In the genomic region with DNA sequence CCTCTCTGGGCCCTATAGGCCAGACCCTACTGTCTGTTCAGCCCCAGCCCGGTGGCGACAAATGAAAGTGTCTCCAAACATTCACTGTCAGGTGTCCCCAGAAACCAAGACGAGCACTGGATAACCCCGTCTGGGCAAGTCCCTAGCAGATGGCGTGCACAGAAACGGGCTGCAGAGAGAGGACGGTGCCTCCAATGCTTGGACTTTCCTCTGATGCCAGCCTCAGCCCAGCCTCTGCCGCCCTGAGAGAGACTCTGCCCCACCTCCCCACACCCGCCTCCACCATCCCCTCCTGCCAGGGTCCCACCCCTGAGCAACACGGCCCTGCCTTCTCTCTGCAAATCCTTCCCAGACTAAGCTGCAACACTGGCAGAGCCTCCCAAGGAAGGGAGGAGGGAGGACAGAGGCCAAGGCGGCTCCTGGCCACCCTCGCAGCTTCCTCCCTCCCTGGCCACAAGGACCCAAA, we compare ENCODE assay signal across 11 cellular contexts. TPM values are rescaled to one million over a fixed set of nuclear protein-coding genes. Genes with fewer than 3 reads are reported as not detected.
DNase-seq lines count a peak whose midpoint lies in the region; ATAC-seq, FAIRE-seq and TF ChIP-seq lines count a peak whose summit lies in the region.
"Had no signal": no experiment of that assay in that cellular context is flagged by ENCODE, and none has a peak within 500 bp of the region (broad histone marks: within the 10 kb centered on the region; RNA-seq: fewer than 3 reads in every experiment).

No MANE protein-coding gene starts in this region.

- H3K9ac ChIP-seq in HepG2 (ENCODE audit: insufficient read depth, low read depth, low read length) (no peak overlapping the region), Karpas-422 (ENCODE audit: low read length) (no peak overlapping the region)

- H3K9me3 ChIP-seq in HepG2 (ENCODE audit: low read length) (no peaks in the 10 kb centered on the region), right lobe of liver (no peaks in the 10 kb centered on the region), T-helper 17 cell (ENCODE audit: control insufficient read depth, low read length, poor library complexity, severe bottlenecking) (no peaks in the 10 kb centered on the region), Karpas-422 (ENCODE audit: low read length) (no peaks in the 10 kb centered on the region), adrenal gland (replicated peaks in 1 of 3) (no peaks in the 10 kb centered on the region)

- BruUV-seq in HepG2 (replicated peaks; lab: Mats Ljungman, UMichigan), result no TSS peak

- POLR2A ChIA-PET in HepG2 (lab: Yijun Ruan, JAX), result no interaction called here

- no peak for TF ChIP-seq POLR2A in HepG2 (IDR thresholded peaks at IDR 0.05; ENCODE audit: insufficient read depth in 1 of 2, low read depth in 2 of 2, low read length in 2 of 2)
- TF ChIP-seq POLR2A in right lobe of liver (IDR thresholded peaks at IDR 0.05), result no peak
- no peak for TF ChIP-seq POLR2A in adrenal gland (IDR thresholded peaks at IDR 0.05)

- H3K36me3 ChIP-seq in HepG2 (replicated peaks in 1 of 2; ENCODE audit: control insufficient read depth in 1 of 2, insufficient read depth in 2 of 2, low read length in 2 of 2), result no peaks in the 10 kb centered on the region
- no peaks in the 10 kb centered on the region for H3K36me3 ChIP-seq in right lobe of liver
- no peaks in the 10 kb centered on the region for H3K36me3 ChIP-seq in Karpas-422 (ENCODE audit: insufficient read depth, low read length)
- no peaks in the 10 kb centered on the region for H3K36me3 ChIP-seq in adrenal gland (replicated peaks in 1 of 2)

- intact Hi-C loops in HepG2 (cut with micrococcal nuclease; ENCODE audit: unreplicated experiment) (no loop called here), right lobe of liver (cut with DNase I) (no loop called here), left ventricle myocardium superior (cut with micrococcal nuclease) (no loop called here), adrenal gland (cut with DNase I) (no loop called here)

- DNase-seq in HepG2 (ENCODE audit: low spot score) (no peak), right lobe of liver (no peak), T-helper 17 cell (no peak), left ventricle myocardium superior (peak; percentile 58), EL (no peak), Karpas-422 (no peak), adrenal gland (no peak)

- H3K4me3 ChIP-seq in HepG2 (replicated peaks in 1 of 3; ENCODE audit: insufficient read depth in 1 of 3, low read depth in 2 of 3, low read length in 3 of 3) (peak overlapping the region in 1 of 3 experiments; percentile 71; a peak in 1 of 6 replicates), right lobe of liver (no peak overlapping the region), Karpas-422 (ENCODE audit: low read length) (no peak overlapping the region), adrenal gland (no peak overlapping the region)

- TF ChIP-seq EP300 in HepG2 (IDR thresholded peaks at IDR 0.05; ENCODE audit: low read depth in 2 of 2, low read length in 2 of 2) (no peak), HepG2 (CRISPR knock-in tag; IDR thresholded peaks at IDR 0.05; ENCODE audit: borderline replicate concordance) (no peak)

- H2AFZ ChIP-seq in HepG2 (ENCODE audit: low read length) (no peak overlapping the region), Karpas-422 (ENCODE audit: low read length) (no peak overlapping the region)

- H3K4me1 ChIP-seq in HepG2 (ENCODE audit: insufficient read depth, low read length) (peaks cover 83% of the 10 kb centered on the region), right lobe of liver (peaks cover 0 to 4% (median 0%) of the 10 kb centered on the region in 4 donors), Karpas-422 (ENCODE audit: low read length) (peaks cover 12% of the 10 kb centered on the region), adrenal gland (replicated peaks in 1 of 2) (peaks cover 0 to 25% of the 10 kb centered on the region in 2 donors)

- peaks cover 44% of the 10 kb centered on the region for H3K4me1 Mint-ChIP-seq in T-helper 17 cell

- peak overlapping the region; percentile 93 for H3K27ac Mint-ChIP-seq in T-helper 17 cell

- TF ChIP-seq RAD21 in HepG2 (CRISPR knock-in tag; IDR thresholded peaks at IDR 0.05), result no peak

- H3K27ac ChIP-seq in HepG2 (ENCODE audit: extremely low read length, insufficient read depth, low read length), result no peak overlapping the region
- peak overlapping the region in 1 of 3 donors; percentile 40 for H3K27ac ChIP-seq in right lobe of liver
- no peak overlapping the region for H3K27ac ChIP-seq in Karpas-422 (ENCODE audit: low read length)
- H3K27ac ChIP-seq in adrenal gland, result peak overlapping the region in 1 of 5 donors; percentile 82

- H3K27me3 ChIP-seq in HepG2 (ENCODE audit: control insufficient read depth in 1 of 2, insufficient read depth in 2 of 2, low read length in 2 of 2) (peaks cover 12 to 84% of the 10 kb centered on the region in 2 experiments; a peak in 4 of 5 replicates), right lobe of liver (no peaks in the 10 kb centered on the region), Karpas-422 (ENCODE audit: low read length) (no peaks in the 10 kb centered on the region), adrenal gland (no peaks in the 10 kb centered on the region)

- H4K20me1 ChIP-seq in HepG2 (ENCODE audit: insufficient read depth, low read length) (no peaks in the 10 kb centered on the region), Karpas-422 (ENCODE audit: insufficient read depth, low read depth, low read length) (no peaks in the 10 kb centered on the region)

- ATAC-seq in HepG2 (peak; percentile 1; the same call in 1 of the 3 replicates), right lobe of liver (no peak), T-helper 17 cell (peak; percentile 22), left ventricle myocardium superior (peak; percentile 45), HG03196 (IDR thresholded peaks at IDR 0.05; ENCODE audit: unreplicated experiment) (no peak)

- 0% methylated on average over 2 of the region's 12 CpGs for WGBS in HepG2 (ENCODE audit: low lambda C conversion rate)
- no CpG with 5 or more reads among the region's 12 CpGs for WGBS in right lobe of liver (ENCODE audit: insufficient coverage, low coverage, low lambda C conversion rate, missing lambda C conversion rate)
- 20 to 52% (median 49%) methylated on average over 2 to 12 of the region's 12 CpGs for WGBS in adrenal gland, 4 donors

- no peaks in the 10 kb centered on the region for H3K27me3 Mint-ChIP-seq in T-helper 17 cell

- peak overlapping the region; percentile 86 for H3K4me3 Mint-ChIP-seq in T-helper 17 cell

- no peaks in the 10 kb centered on the region for H3K36me3 Mint-ChIP-seq in T-helper 17 cell (ENCODE audit: low read depth)

- no peak for FAIRE-seq in HepG2 (lab: Jason Lieb, UNC)

- CTCF ChIA-PET in HepG2 (lab: Yijun Ruan, JAX; ENCODE audit: low intra/inter-chr PET ratio, low total read pairs), result no interaction called here

- in situ Hi-C loops in HepG2 (cut with HindIII; ENCODE audit: extremely low pct_ligation_motif_present, low pct_unique_long_range_greater_than_20kb), result no loop called here

- no peaks in the 10 kb centered on the region for H3K79me2 ChIP-seq in HepG2 (ENCODE audit: insufficient read depth, low read length)
- no peaks in the 10 kb centered on the region for H3K79me2 ChIP-seq in Karpas-422 (ENCODE audit: low read length)

- H3K4me2 ChIP-seq in HepG2 (ENCODE audit: low read depth, low read length) (peak overlapping the region; percentile 83), Karpas-422 (ENCODE audit: low read depth, low read length, poor library complexity, severe bottlenecking) (no peak overlapping the region)

- H3K9me2 ChIP-seq in Karpas-422 (replicated peaks; ENCODE audit: insufficient read depth, low read length), result no peaks in the 10 kb centered on the region

- no peak for TF ChIP-seq CTCF in HepG2 (CRISPR knock-in tag; IDR thresholded peaks at IDR 0.05)
- no peak for TF ChIP-seq CTCF in right lobe of liver (IDR thresholded peaks at IDR 0.05)
- no peak for TF ChIP-seq CTCF in adrenal gland (IDR thresholded peaks at IDR 0.05)

RNA-seq across cellular contexts. Expression of a gene that starts 7.4 kb away (rescaled TPM):
- total RNA-seq in HepG2 (2016; rRNA removed; fragmentation: Illumina TruSeq; extraction: Trizol) (0.44 TPM in 1 of 2 replicates, not detected in the other), right lobe of liver (1 to 10 TPM; 1.0 to 4.3 (median 1.7) TPM), T-helper 17 cell (100 to 1,000 TPM; 110 to 116 TPM), left ventricle myocardium superior (6.4 TPM), adrenal gland (10 to 100 TPM in 6 of 8 donors, 1 to 10 TPM in 2; 4.7 to 26.1 (median 14.3) TPM)
- total RNA-seq in HepG2 (2016; cell fraction: cytosol; rRNA removed; fragmentation: Illumina TruSeq; extraction: Trizol; ENCODE audit: low read depth), result not detected in 2 replicates
- total RNA-seq in HepG2 (2016; cell fraction: insoluble cytoplasmic fraction; rRNA removed; fragmentation: Illumina TruSeq; extraction: Trizol), result 0.18 and 0.80 TPM in 2 replicates
- 0.22 and 0.24 TPM in 2 replicates for total RNA-seq in HepG2 (2016; cell fraction: membrane; rRNA removed; fragmentation: Illumina TruSeq; extraction: Trizol)
- total RNA-seq in HepG2 (2016; cell fraction: nucleus; rRNA removed; fragmentation: Illumina TruSeq; extraction: Trizol), result 0.19 and 0.81 TPM in 2 replicates
- polyA plus RNA-seq in HepG2 (2011; rRNA removed) (1.5 and 1.6 TPM in 2 replicates), adrenal gland (10 to 100 TPM in 2 of 3 donors, 1 to 10 TPM in 1; 1.4 to 20.7 (median 15.5) TPM)
- 1.1 and 2.1 TPM in 2 replicates for polyA plus RNA-seq in HepG2 (2011; cell fraction: cytosol; rRNA removed)
- polyA plus RNA-seq in HepG2 (2011; cell fraction: nucleus; rRNA removed), result 3.6 and 4.6 TPM in 2 replicates
- 0.72 and 1.2 TPM in 2 replicates for polyA plus RNA-seq in HepG2 (2012)
- polyA plus RNA-seq in HepG2 (2016; cell fraction: cytosol; fragmentation: Illumina TruSeq; extraction: Trizol; ENCODE audit: low read depth), result 0.07 and 0.11 TPM in 2 replicates
- polyA plus RNA-seq in HepG2 (2016; cell fraction: insoluble cytoplasmic fraction; fragmentation: Illumina TruSeq; extraction: Trizol; ENCODE audit: low read depth), result 0.16 TPM in 1 of 2 replicates, not detected in the other
- polyA plus RNA-seq in HepG2 (2016; cell fraction: membrane; fragmentation: Illumina TruSeq; extraction: Trizol; ENCODE audit: low read depth), result 0.12 and 0.18 TPM in 2 replicates
- polyA plus RNA-seq in HepG2 (2016; cell fraction: nucleus; fragmentation: Illumina TruSeq; extraction: Trizol; ENCODE audit: insufficient read depth, low read depth), result 0.70 and 1.00 TPM in 2 replicates
- 3.4 and 11.1 TPM in 2 replicates for polyA minus RNA-seq in HepG2 (2011; rRNA and poly(A)+ RNA removed; ENCODE audit: low replicate concordance)
- polyA minus RNA-seq in HepG2 (2011; cell fraction: cytosol; rRNA and poly(A)+ RNA removed), result 1.5 TPM in 2 replicates
- 2.4 and 4.6 TPM in 2 replicates for polyA minus RNA-seq in HepG2 (2011; cell fraction: nucleus; rRNA and poly(A)+ RNA removed)
- total RNA-seq in Karpas-422 (2014; rRNA removed; shearing (Covaris generic); ENCODE audit: low replicate concordance), result 0.07 and 0.19 TPM in 2 replicates

RNA-seq across cellular contexts. Expression of a gene that starts 36.0 kb away (rescaled TPM):
- total RNA-seq in HepG2 (2016; rRNA removed; fragmentation: Illumina TruSeq; extraction: Trizol), result not detected in 2 replicates
- not detected in 2 replicates for total RNA-seq in HepG2 (2016; cell fraction: cytosol; rRNA removed; fragmentation: Illumina TruSeq; extraction: Trizol; ENCODE audit: low read depth)
- not detected in 2 replicates for total RNA-seq in HepG2 (2016; cell fraction: insoluble cytoplasmic fraction; rRNA removed; fragmentation: Illumina TruSeq; extraction: Trizol)
- not detected in 2 replicates for total RNA-seq in HepG2 (2016; cell fraction: membrane; rRNA removed; fragmentation: Illumina TruSeq; extraction: Trizol)
- not detected in 2 replicates for total RNA-seq in HepG2 (2016; cell fraction: nucleus; rRNA removed; fragmentation: Illumina TruSeq; extraction: Trizol)
- not detected in 2 replicates for polyA plus RNA-seq in HepG2 (2011; rRNA removed)
- polyA plus RNA-seq in HepG2 (2011; cell fraction: cytosol; rRNA removed), result not detected in 2 replicates
- polyA plus RNA-seq in HepG2 (2011; cell fraction: nucleus; rRNA removed), result not detected in 2 replicates
- polyA plus RNA-seq in HepG2 (2012), result not detected in 2 replicates
- polyA plus RNA-seq in HepG2 (2016; cell fraction: cytosol; fragmentation: Illumina TruSeq; extraction: Trizol; ENCODE audit: low read depth), result not detected in 2 replicates
- not detected in 2 replicates for polyA plus RNA-seq in HepG2 (2016; cell fraction: insoluble cytoplasmic fraction; fragmentation: Illumina TruSeq; extraction: Trizol; ENCODE audit: low read depth)
- polyA plus RNA-seq in HepG2 (2016; cell fraction: membrane; fragmentation: Illumina TruSeq; extraction: Trizol; ENCODE audit: low read depth), result not detected in 2 replicates
- not detected in 2 replicates for polyA plus RNA-seq in HepG2 (2016; cell fraction: nucleus; fragmentation: Illumina TruSeq; extraction: Trizol; ENCODE audit: insufficient read depth, low read depth)
- polyA minus RNA-seq in HepG2 (2011; rRNA and poly(A)+ RNA removed; ENCODE audit: low replicate concordance), result not detected in 2 replicates
- polyA minus RNA-seq in HepG2 (2011; cell fraction: cytosol; rRNA and poly(A)+ RNA removed), result not detected in 2 replicates
- not detected in 2 replicates for polyA minus RNA-seq in HepG2 (2011; cell fraction: nucleus; rRNA and poly(A)+ RNA removed)
- total RNA-seq in right lobe of liver, result not detected
- not detected for total RNA-seq in T-helper 17 cell
- not detected for total RNA-seq in left ventricle myocardium superior
- total RNA-seq in Karpas-422 (2014; rRNA removed; shearing (Covaris generic); ENCODE audit: low replicate concordance), result not detected in 2 replicates
- total RNA-seq in adrenal gland, result not detected
- not detected for polyA plus RNA-seq in adrenal gland
- total RNA-seq: Daoy, kidney epithelial cell, urinary bladder had no signal
- polyA plus RNA-seq: urinary bladder had no signal

RNA-seq across cellular contexts. Expression of a gene that starts 43.1 kb away (rescaled TPM):
- total RNA-seq in HepG2 (2016; rRNA removed; fragmentation: Illumina TruSeq; extraction: Trizol) (16.7 and 20.3 TPM in 2 replicates), right lobe of liver (10 to 100 TPM; 11.1 to 25.9 (median 14.8) TPM), T-helper 17 cell (10 to 100 TPM; 19.5 to 20.5 TPM), left ventricle myocardium superior (16.5 TPM), adrenal gland (10 to 100 TPM; 45.1 to 88.6 (median 72.4) TPM)
- 3.4 and 3.6 TPM in 2 replicates for total RNA-seq in HepG2 (2016; cell fraction: cytosol; rRNA removed; fragmentation: Illumina TruSeq; extraction: Trizol; ENCODE audit: low read depth)
- total RNA-seq in HepG2 (2016; cell fraction: insoluble cytoplasmic fraction; rRNA removed; fragmentation: Illumina TruSeq; extraction: Trizol), result 13.2 and 21.6 TPM in 2 replicates
- total RNA-seq in HepG2 (2016; cell fraction: membrane; rRNA removed; fragmentation: Illumina TruSeq; extraction: Trizol), result 6.7 and 7.9 TPM in 2 replicates
- 18.7 and 21.1 TPM in 2 replicates for total RNA-seq in HepG2 (2016; cell fraction: nucleus; rRNA removed; fragmentation: Illumina TruSeq; extraction: Trizol)
- polyA plus RNA-seq in HepG2 (2011; rRNA removed) (10.2 and 14.6 TPM in 2 replicates), adrenal gland (100 to 1,000 TPM in 2 of 3 donors, 1 to 10 TPM in 1; 3.7 to 120 (median 101) TPM)
- polyA plus RNA-seq in HepG2 (2011; cell fraction: cytosol; rRNA removed), result 5.0 and 10.7 TPM in 2 replicates
- polyA plus RNA-seq in HepG2 (2011; cell fraction: nucleus; rRNA removed), result 126 and 171 TPM in 2 replicates
- polyA plus RNA-seq in HepG2 (2012), result 10.2 and 14.9 TPM in 2 replicates
- 1.2 and 1.3 TPM in 2 replicates for polyA plus RNA-seq in HepG2 (2016; cell fraction: cytosol; fragmentation: Illumina TruSeq; extraction: Trizol; ENCODE audit: low read depth)
- polyA plus RNA-seq in HepG2 (2016; cell fraction: insoluble cytoplasmic fraction; fragmentation: Illumina TruSeq; extraction: Trizol; ENCODE audit: low read depth), result 10.1 and 12.8 TPM in 2 replicates
- 3.8 and 4.4 TPM in 2 replicates for polyA plus RNA-seq in HepG2 (2016; cell fraction: membrane; fragmentation: Illumina TruSeq; extraction: Trizol; ENCODE audit: low read depth)
- polyA plus RNA-seq in HepG2 (2016; cell fraction: nucleus; fragmentation: Illumina TruSeq; extraction: Trizol; ENCODE audit: insufficient read depth, low read depth), result 43.7 and 48.3 TPM in 2 replicates
- polyA minus RNA-seq in HepG2 (2011; rRNA and poly(A)+ RNA removed; ENCODE audit: low replicate concordance), result 16.2 and 23.5 TPM in 2 replicates
- polyA minus RNA-seq in HepG2 (2011; cell fraction: cytosol; rRNA and poly(A)+ RNA removed), result 7.9 and 8.9 TPM in 2 replicates
- 10.3 and 10.4 TPM in 2 replicates for polyA minus RNA-seq in HepG2 (2011; cell fraction: nucleus; rRNA and poly(A)+ RNA removed)
- total RNA-seq in Karpas-422 (2014; rRNA removed; shearing (Covaris generic); ENCODE audit: low replicate concordance), result 10.5 and 30.1 TPM in 2 replicates

RNA-seq across cellular contexts. Expression of a gene that starts 46.6 kb away (rescaled TPM):
- total RNA-seq in HepG2 (2016; rRNA removed; fragmentation: Illumina TruSeq; extraction: Trizol) (2.5 and 3.0 TPM in 2 replicates), right lobe of liver (1 to 10 TPM; 3.7 to 7.0 (median 4.0) TPM), T-helper 17 cell (1 to 10 TPM; 6.7 to 9.0 TPM), left ventricle myocardium superior (11.9 TPM), adrenal gland (10 to 100 TPM; 12.3 to 33.2 (median 14.7) TPM)
- total RNA-seq in HepG2 (2016; cell fraction: cytosol; rRNA removed; fragmentation: Illumina TruSeq; extraction: Trizol; ENCODE audit: low read depth), result 1.8 and 2.7 TPM in 2 replicates
- 1.6 and 2.7 TPM in 2 replicates for total RNA-seq in HepG2 (2016; cell fraction: insoluble cytoplasmic fraction; rRNA removed; fragmentation: Illumina TruSeq; extraction: Trizol)
- 3.0 and 4.1 TPM in 2 replicates for total RNA-seq in HepG2 (2016; cell fraction: membrane; rRNA removed; fragmentation: Illumina TruSeq; extraction: Trizol)
- total RNA-seq in HepG2 (2016; cell fraction: nucleus; rRNA removed; fragmentation: Illumina TruSeq; extraction: Trizol), result 2.9 and 4.3 TPM in 2 replicates
- polyA plus RNA-seq in HepG2 (2011; rRNA removed) (1.5 and 1.7 TPM in 2 replicates), adrenal gland (10 to 100 TPM in 1 of 3 donors, 1 to 10 TPM in 2; 6.2 to 16.7 (median 7.9) TPM)
- 0.54 and 0.68 TPM in 2 replicates for polyA plus RNA-seq in HepG2 (2011; cell fraction: cytosol; rRNA removed)
- 4.0 and 6.8 TPM in 2 replicates for polyA plus RNA-seq in HepG2 (2011; cell fraction: nucleus; rRNA removed)
- 0.59 and 0.83 TPM in 2 replicates for polyA plus RNA-seq in HepG2 (2012)
- polyA plus RNA-seq in HepG2 (2016; cell fraction: cytosol; fragmentation: Illumina TruSeq; extraction: Trizol; ENCODE audit: low read depth), result 2.5 and 2.6 TPM in 2 replicates
- polyA plus RNA-seq in HepG2 (2016; cell fraction: insoluble cytoplasmic fraction; fragmentation: Illumina TruSeq; extraction: Trizol; ENCODE audit: low read depth), result 2.2 and 3.8 TPM in 2 replicates
- polyA plus RNA-seq in HepG2 (2016; cell fraction: membrane; fragmentation: Illumina TruSeq; extraction: Trizol; ENCODE audit: low read depth), result 3.3 and 3.7 TPM in 2 replicates
- polyA plus RNA-seq in HepG2 (2016; cell fraction: nucleus; fragmentation: Illumina TruSeq; extraction: Trizol; ENCODE audit: insufficient read depth, low read depth), result 6.7 and 9.8 TPM in 2 replicates
- polyA minus RNA-seq in HepG2 (2011; rRNA and poly(A)+ RNA removed; ENCODE audit: low replicate concordance), result 0.62 and 22.8 TPM in 2 replicates
- polyA minus RNA-seq in HepG2 (2011; cell fraction: cytosol; rRNA and poly(A)+ RNA removed), result 0.62 and 1.5 TPM in 2 replicates
- polyA minus RNA-seq in HepG2 (2011; cell fraction: nucleus; rRNA and poly(A)+ RNA removed), result 1.5 and 2.2 TPM in 2 replicates
- 0.93 and 1.1 TPM in 2 replicates for total RNA-seq in Karpas-422 (2014; rRNA removed; shearing (Covaris generic); ENCODE audit: low replicate concordance)

Comparison
In these comparisons a context has a peak if more than half of its experiments do, and no peak if none do; other contexts are left out.
1. ATAC-seq: peak in HepG2 (single experiment), T-helper 17 cell (single experiment) and left ventricle myocardium superior (single experiment); none in right lobe of liver (0 of 4) and HG03196 (single experiment).
2. RNA of a gene that starts 7.4 kb away (total RNA-seq): 110 to 116 TPM in T-helper 17 cell; 4.7 to 26.1 TPM in adrenal gland, 6.4 TPM in left ventricle myocardium superior (single experiment), 1.0 to 4.3 TPM in right lobe of liver, 0.18 to 0.81 TPM in HepG2 and 0.07 to 0.19 TPM in Karpas-422; every median in the first group is over 4 times any median in the second.